In the genomic region with DNA sequence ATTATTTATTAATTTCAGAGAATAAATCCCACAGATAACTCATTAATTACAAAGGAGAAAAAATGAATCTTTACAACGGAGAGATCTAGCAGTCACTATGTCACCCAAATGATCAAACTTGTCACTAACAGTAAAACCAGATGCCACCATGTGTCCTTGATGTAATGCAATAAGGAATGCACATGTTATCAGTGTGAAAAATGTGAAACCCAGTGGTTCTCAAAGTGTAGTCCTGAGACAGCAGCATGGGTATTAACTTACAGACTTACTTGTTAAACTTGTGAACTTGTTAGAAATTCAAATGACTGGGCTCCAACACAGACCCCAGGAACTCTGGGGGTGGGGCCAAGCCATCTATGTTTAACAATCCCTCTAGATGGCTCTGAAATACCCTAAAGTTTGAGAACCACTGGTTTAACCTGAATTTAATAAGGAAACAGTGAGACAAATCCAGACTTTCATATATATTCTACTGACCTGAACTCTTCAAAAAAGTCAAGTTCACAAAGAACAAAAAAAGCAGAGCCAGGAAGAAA, we compare ENCODE assay signal across 1 cellular context.
TF ChIP-seq lines count a peak whose summit lies in the region.

No MANE protein-coding gene starts in this region.

TF ChIP-seq in HEK293, 187 proteins besides CTCF, POLR2A, EP300 and RAD21 (continued from another document):
- TF ChIP-seq, protein P1, sequence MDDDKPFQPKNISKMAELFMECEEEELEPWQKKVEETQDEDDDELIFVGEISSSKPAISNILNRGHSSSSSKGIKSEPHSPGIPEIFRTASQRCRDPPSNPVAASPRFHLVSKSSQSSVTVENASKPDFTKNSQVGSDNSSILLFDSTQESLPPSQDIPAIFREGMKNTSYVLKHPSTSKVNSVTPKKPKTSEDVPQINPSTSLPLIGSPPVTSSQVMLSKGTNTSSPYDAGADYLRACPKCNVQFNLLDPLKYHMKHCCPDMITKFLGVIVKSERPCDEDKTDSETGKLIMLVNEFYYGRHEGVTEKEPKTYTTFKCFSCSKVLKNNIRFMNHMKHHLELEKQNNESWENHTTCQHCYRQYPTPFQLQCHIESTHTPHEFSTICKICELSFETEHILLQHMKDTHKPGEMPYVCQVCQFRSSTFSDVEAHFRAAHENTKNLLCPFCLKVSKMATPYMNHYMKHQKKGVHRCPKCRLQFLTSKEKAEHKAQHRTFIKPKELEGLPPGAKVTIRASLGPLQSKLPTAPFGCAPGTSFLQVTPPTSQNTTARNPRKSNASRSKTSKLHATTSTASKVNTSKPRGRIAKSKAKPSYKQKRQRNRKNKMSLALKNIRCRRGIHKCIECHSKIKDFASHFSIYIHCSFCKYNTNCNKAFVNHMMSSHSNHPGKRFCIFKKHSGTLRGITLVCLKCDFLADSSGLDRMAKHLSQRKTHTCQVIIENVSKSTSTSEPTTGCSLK (tag by site-specific recombination; IDR thresholded peaks at IDR 0.05), result no peak
- no peak for TF ChIP-seq ZNF701 (tag by site-specific recombination; IDR thresholded peaks at IDR 0.05)
- TF ChIP-seq SP3 (tag by site-specific recombination; IDR thresholded peaks at IDR 0.05), result no peak
- TF ChIP-seq, protein P2, sequence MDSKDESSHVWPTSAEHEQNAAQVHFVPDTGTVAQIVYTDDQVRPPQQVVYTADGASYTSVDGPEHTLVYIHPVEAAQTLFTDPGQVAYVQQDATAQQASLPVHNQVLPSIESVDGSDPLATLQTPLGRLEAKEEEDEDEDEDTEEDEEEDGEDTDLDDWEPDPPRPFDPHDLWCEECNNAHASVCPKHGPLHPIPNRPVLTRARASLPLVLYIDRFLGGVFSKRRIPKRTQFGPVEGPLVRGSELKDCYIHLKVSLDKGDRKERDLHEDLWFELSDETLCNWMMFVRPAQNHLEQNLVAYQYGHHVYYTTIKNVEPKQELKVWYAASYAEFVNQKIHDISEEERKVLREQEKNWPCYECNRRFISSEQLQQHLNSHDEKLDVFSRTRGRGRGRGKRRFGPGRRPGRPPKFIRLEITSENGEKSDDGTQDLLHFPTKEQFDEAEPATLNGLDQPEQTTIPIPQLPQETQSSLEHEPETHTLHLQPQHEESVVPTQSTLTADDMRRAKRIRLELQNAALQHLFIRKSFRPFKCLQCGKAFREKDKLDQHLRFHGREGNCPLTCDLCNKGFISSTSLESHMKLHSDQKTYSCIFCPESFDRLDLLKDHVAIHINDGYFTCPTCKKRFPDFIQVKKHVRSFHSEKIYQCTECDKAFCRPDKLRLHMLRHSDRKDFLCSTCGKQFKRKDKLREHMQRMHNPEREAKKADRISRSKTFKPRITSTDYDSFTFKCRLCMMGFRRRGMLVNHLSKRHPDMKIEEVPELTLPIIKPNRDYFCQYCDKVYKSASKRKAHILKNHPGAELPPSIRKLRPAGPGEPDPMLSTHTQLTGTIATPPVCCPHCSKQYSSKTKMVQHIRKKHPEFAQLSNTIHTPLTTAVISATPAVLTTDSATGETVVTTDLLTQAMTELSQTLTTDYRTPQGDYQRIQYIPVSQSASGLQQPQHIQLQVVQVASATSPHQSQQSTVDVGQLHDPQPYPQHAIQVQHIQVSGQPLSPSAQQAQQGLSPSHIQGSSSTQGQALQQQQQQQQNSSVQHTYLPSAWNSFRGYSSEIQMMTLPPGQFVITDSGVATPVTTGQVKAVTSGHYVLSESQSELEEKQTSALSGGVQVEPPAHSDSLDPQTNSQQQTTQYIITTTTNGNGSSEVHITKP (tag by site-specific recombination; IDR thresholded peaks at IDR 0.05), result peak; percentile 41; the same call in 1 of the 2 replicates
TF ChIP-seq in HEK293: peak in this region for 1.
